Comparison of ENCODE assay signal across 30 cellular contexts in genomic region chr12:2745655-2746054, GRCh38.
"Had no signal": no experiment of that assay in that cellular context is flagged by ENCODE, and none has a peak within 500 bp of the region (broad histone marks: within the 10 kb centered on the region; RNA-seq: fewer than 3 reads in every experiment).

No MANE protein-coding gene starts in this region.

- FAIRE-seq: bronchial epithelial cell, TTC549 had no signal

- H3K9me3 ChIP-seq: ascending aorta, SJCRH30 had no signal

- H3K4me1 ChIP-seq: ascending aorta, SJCRH30 had no signal

- DNase-seq: activated CD4-positive, alpha-beta T cell treated with anti-CD3 and anti-CD28 coated beads, Interleukin-2, amount 10 ng/mL, durations not matched to agents 24 days and 14 days; activated CD4-positive, alpha-beta T cell treated with anti-CD3 and anti-CD28 coated beads, Interleukin-2, amount 50 U/mL, for 4 hours; activated CD8-positive, alpha-beta T cell treated with anti-CD3 and anti-CD28 coated beads for 36 hours; activated gamma-delta T cell; activated naive CD4-positive, alpha-beta T cell treated with Interleukin-2 at 50 U/mL for 16 hours; activated naive CD8-positive, alpha-beta T cell treated with anti-CD3 and anti-CD28 coated beads, Interleukin-2, amount 10 ng/mL, durations not matched to agents 7 days and 5 days; activated T-cell treated with anti-CD3 and anti-CD28 coated beads, Interleukin-2, amount 50 U/mL, for 24 hours; amygdala; caudate nucleus; cerebellar nuclear complex; Karpas-422; KBM-7; NCI-H1048; NCI-H1105 treated with DMSO at 0.1 percent for 48 hours; NCI-H1436; NCI-H1694 treated with DMSO at 0.1 percent for 48 hours; NCI-H2029; NCI-H2107; NCI-H2171 treated with DMSO at 0.1 percent for 48 hours; NCI-H2227 treated with DMSO at 0.1 percent for 48 hours; NCI-H446; NCI-H510A treated with DMSO at 0.1 percent for 48 hours; NCI-H69; SHP77; SJCRH30 had no signal

- H3K27me3 ChIP-seq: ascending aorta had no signal

- H3K27ac ChIP-seq: ascending aorta, SJCRH30, SK-N-MC had no signal

- H3K36me3 ChIP-seq: ascending aorta, SJCRH30 had no signal

- ATAC-seq: activated CD8-positive, alpha-beta T cell treated with anti-CD3 and anti-CD28 coated beads for 36 hours; Panc1 had no signal

- H3K4me3 ChIP-seq: ascending aorta, SJCRH30, SK-N-MC had no signal
